In the genomic region with DNA sequence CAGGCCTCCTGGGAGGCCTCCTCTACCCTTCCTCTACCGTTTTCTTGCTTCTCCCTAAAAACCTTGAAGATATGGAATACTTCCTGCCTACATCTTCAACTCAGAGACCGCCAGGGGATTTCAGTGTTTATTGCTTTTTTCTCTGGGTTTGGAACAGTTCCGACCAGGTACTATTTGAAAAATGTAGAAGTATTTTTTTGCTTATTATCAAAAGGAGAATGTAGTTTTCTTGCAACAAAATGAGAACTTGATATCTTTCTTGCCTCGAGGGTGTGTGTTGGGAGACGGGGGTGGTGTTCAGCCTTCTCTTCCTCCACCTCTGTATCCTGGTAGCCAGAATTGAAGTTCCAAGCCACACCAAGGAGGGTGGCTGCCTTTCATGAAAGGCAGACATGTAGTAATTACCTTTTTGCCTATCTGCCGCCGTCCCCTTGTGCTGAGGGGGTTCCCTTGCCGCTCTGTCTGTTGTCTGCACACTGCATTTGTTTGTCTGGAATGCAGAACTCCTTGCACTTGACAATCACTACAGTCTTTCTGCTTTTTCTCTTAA, we compare ENCODE assay signal across 10 cellular contexts.
DNase-seq lines count a peak whose midpoint lies in the region; FAIRE-seq and TF ChIP-seq lines count a peak whose summit lies in the region.
"Had no signal": no experiment of that assay in that cellular context is flagged by ENCODE, and none has a peak within 500 bp of the region (broad histone marks: within the 10 kb centered on the region; RNA-seq: fewer than 3 reads in every experiment).

No MANE protein-coding gene starts in this region.

- H3K4me3 ChIP-seq in duodenal mucosa (ENCODE audit: low read depth in 1 of 2, low read length in 2 of 2) (peak overlapping the region; percentile 37 to 53), urinary bladder (ENCODE audit: low read depth, low read length) (no peak overlapping the region)

- no peaks in the 10 kb centered on the region for H3K27me3 ChIP-seq in duodenal mucosa (ENCODE audit: control insufficient read depth in 1 of 2, insufficient read depth in 2 of 2, low read length in 2 of 2)

- peaks cover 7% of the 10 kb centered on the region for H3K36me3 Mint-ChIP-seq in neural crest cell (ENCODE audit: low read depth)
- H3K36me3 Mint-ChIP-seq: memory B cell had no signal

- no peaks in the 10 kb centered on the region for H3K9me3 Mint-ChIP-seq in neural crest cell
- H3K9me3 Mint-ChIP-seq: memory B cell had no signal

- peak overlapping the region; percentile 44 for H3K27ac ChIP-seq in duodenal mucosa (ENCODE audit: low read depth, low read length)
- peak overlapping the region; percentile 35 for H3K27ac ChIP-seq in urinary bladder (ENCODE audit: low read depth)

- H3K4me1 Mint-ChIP-seq in neural crest cell: peaks cover 31% of the 10 kb centered on the region
- H3K4me1 Mint-ChIP-seq: memory B cell had no signal

- peak overlapping the region in 1 of 2 donors; percentile 28 for H3K9ac ChIP-seq in duodenal mucosa (ENCODE audit: low read depth in 1 of 2, low read length in 2 of 2)

- peak; percentile 57 for DNase-seq in NCI-H2227 (lab: John Stamatoyannopoulos, UW; ENCODE audit: unreplicated experiment)
- DNase-seq in NCI-H2227 treated with DMSO at 0.1 percent for 48 hours (lab: John Stamatoyannopoulos, UW): no peak
- DNase-seq in neural crest cell (ENCODE audit: low read depth, low spot score): no peak
- DNase-seq in SW480 (ENCODE audit: low spot score): no peak
- DNase-seq in RKO (ENCODE audit: low spot score): no peak
- DNase-seq in GM12891 (ENCODE audit: insufficient read length, low spot score): no peak
- DNase-seq: amniotic stem cell had no signal

- H3K4me1 ChIP-seq in duodenal mucosa (ENCODE audit: control insufficient read depth in 1 of 2, insufficient read depth in 2 of 2, low read length in 2 of 2) (peaks cover 79 to 80% of the 10 kb centered on the region in 2 donors), urinary bladder (ENCODE audit: insufficient read depth) (peaks cover 7% of the 10 kb centered on the region)

- TF ChIP-seq CTCF in neural crest cell (conservative IDR thresholded peaks at IDR 0.05): no peak

- H3K36me3 ChIP-seq in duodenal mucosa (ENCODE audit: control insufficient read depth in 1 of 2, insufficient read depth in 2 of 2, low read length in 2 of 2) (no peaks in the 10 kb centered on the region), urinary bladder (ENCODE audit: insufficient read depth) (no peaks in the 10 kb centered on the region)

- H3K27ac Mint-ChIP-seq in neural crest cell (ENCODE audit: unreplicated experiment): peak overlapping the region; percentile 73
- H3K27ac Mint-ChIP-seq: memory B cell had no signal

- 47% methylated on average over 8 of the region's 8 CpGs for WGBS in urinary bladder

- FAIRE-seq in GM12891 (lab: Jason Lieb, UNC): no peak

- H3K9me3 ChIP-seq in duodenal mucosa (ENCODE audit: control insufficient read depth in 1 of 2, low read length in 2 of 2): no peaks in the 10 kb centered on the region

- TF ChIP-seq POLR2A in GM12891 (IDR thresholded peaks at IDR 0.05; ENCODE audit: low read depth, low read length): no peak

- no peak overlapping the region for H3K4me3 Mint-ChIP-seq in neural crest cell
- H3K4me3 Mint-ChIP-seq: memory B cell had no signal

- no peaks in the 10 kb centered on the region for H3K27me3 Mint-ChIP-seq in neural crest cell (ENCODE audit: low read depth)
- H3K27me3 Mint-ChIP-seq: memory B cell had no signal

TF ChIP-seq in GM12891, 5 proteins besides CTCF, POLR2A, EP300 and RAD21:
- no peak for TF ChIP-seq POU2F2 (IDR thresholded peaks at IDR 0.05; ENCODE audit: low read depth, low read length)
- TF ChIP-seq PAX5 (IDR thresholded peaks at IDR 0.05; ENCODE audit: insufficient read depth, low read length, severe bottlenecking): no peak
- TF ChIP-seq POLR2AphosphoS5 (IDR thresholded peaks at IDR 0.05; ENCODE audit: low read depth, low read length): no peak
- no peak for TF ChIP-seq TAF1 (IDR thresholded peaks at IDR 0.05; ENCODE audit: low read depth, low read length)
- TF ChIP-seq SPI1 (IDR thresholded peaks at IDR 0.05; ENCODE audit: low read depth, low read length): no peak
